10 cellular contexts compared by ENCODE assay signal in genomic region chr3:111768571-111769100, GRCh38.
DNase-seq lines count a peak whose midpoint lies in the region; ATAC-seq, FAIRE-seq and TF ChIP-seq lines count a peak whose summit lies in the region.
"Had no signal": no experiment of that assay in that cellular context is flagged by ENCODE, and none has a peak within 500 bp of the region (broad histone marks: within the 10 kb centered on the region; RNA-seq: fewer than 3 reads in every experiment).

No MANE protein-coding gene starts in this region.

- CTCF ChIA-PET in MCF 10A (lab: Yijun Ruan, JAX), result interaction anchor here (0.7 to 4.2 kb wide), 7 partner anchors 14 to 91 kb away, joined by 3 to 20 read pairs (median 4); partner anchors contain the start of gene PHLDB2
- CTCF ChIA-PET in HEK293T (lab: Yijun Ruan, JAX), result no interaction called here

- POLR2A ChIA-PET in MCF 10A (lab: Yijun Ruan, JAX), result interaction anchor here (0.8 to 4.0 kb wide), 15 partner anchors 7 to 210 kb away, joined by 3 to 28 read pairs (median 4); partner anchors contain the start of genes ABHD10 and PHLDB2
- POLR2A ChIA-PET in HEK293T (lab: Yijun Ruan, JAX), result no interaction called here

- no peaks in the 10 kb centered on the region for H3K27me3 ChIP-seq in keratinocyte (ENCODE audit: control insufficient read depth, extremely low read depth, insufficient read depth, low read length)
- H3K27me3 ChIP-seq in tibial nerve, result no peaks in the 10 kb centered on the region

- H3K27me3 Mint-ChIP-seq in MCF 10A (ENCODE audit: insufficient read depth, unreplicated experiment) (no peaks in the 10 kb centered on the region), T-helper 17 cell (no peaks in the 10 kb centered on the region)

- H4K20me1 ChIP-seq in keratinocyte (ENCODE audit: control insufficient read depth, extremely low read depth, insufficient read depth, low read length), result no peaks in the 10 kb centered on the region

- peak overlapping the region in 1 of 3 experiments; percentile 40 for H3K4me3 ChIP-seq in keratinocyte (ENCODE audit: control insufficient read depth in 2 of 3, extremely low read depth in 1 of 3, insufficient read depth in 2 of 3, low read depth in 1 of 3, low read length in 3 of 3)
- H3K4me3 ChIP-seq in tibial nerve, result no peak overlapping the region

- H3K4me2 ChIP-seq in keratinocyte (ENCODE audit: control insufficient read depth, extremely low read depth, insufficient read depth, low read depth, low read length), result peak overlapping the region; percentile 34

- no peaks in the 10 kb centered on the region for H3K36me3 ChIP-seq in keratinocyte (ENCODE audit: control insufficient read depth in 2 of 2, extremely low read depth in 1 of 2, insufficient read depth in 2 of 2, low read length in 2 of 2)
- H3K36me3 ChIP-seq in tibial nerve, result no peaks in the 10 kb centered on the region

- DNase-seq in HS-5 (ENCODE audit: low read depth), result peak; percentile 83
- peak; percentile 96 for DNase-seq in MCF 10A (ENCODE audit: unreplicated experiment)
- DNase-seq in keratinocyte (ENCODE audit: low read depth, low spot score), result no peak
- DNase-seq in tibial nerve (ENCODE audit: low spot score in 2 of 2), result peak in 1 of 2 donors; percentile 37
- no peak for DNase-seq in T-helper 17 cell
- no peak for DNase-seq in RPMI8226
- DNase-seq in HEK293T (ENCODE audit: extremely low spot score), result no peak
- DNase-seq in GDM1 (lab: John Stamatoyannopoulos, UW), result no peak
- DNase-seq: activated naive CD4-positive, alpha-beta T cell had no signal

- 17 to 22% methylated on average over 7 of the region's 7 CpGs for WGBS in tibial nerve, 2 donors

- no peak overlapping the region for H3K9ac ChIP-seq in keratinocyte (ENCODE audit: control insufficient read depth, extremely low read depth, insufficient read depth, low read length)

- no peak for TF ChIP-seq POLR2A in tibial nerve (IDR thresholded peaks at IDR 0.05)

- no peak overlapping the region for H3K4me3 Mint-ChIP-seq in MCF 10A (ENCODE audit: unreplicated experiment)
- H3K4me3 Mint-ChIP-seq in T-helper 17 cell, result no peak overlapping the region

- dilution Hi-C loops in keratinocyte (cut with MboI; ENCODE audit: extremely low pct_ligation_motif_present, low sequenced_read_pairs), result no loop called here

- peak overlapping the region; percentile 63 for H2AFZ ChIP-seq in keratinocyte (ENCODE audit: control insufficient read depth, low read length)

- H3K27ac ChIP-seq in keratinocyte (ENCODE audit: control insufficient read depth, insufficient read depth, low read length) (peak overlapping the region; percentile 45), tibial nerve (peak overlapping the region; percentile 31 to 78 (median 64))

- H3K4me1 Mint-ChIP-seq in MCF 10A (ENCODE audit: insufficient read depth, unreplicated experiment) (peaks cover 38% of the 10 kb centered on the region), T-helper 17 cell (no peaks in the 10 kb centered on the region)

- no peaks in the 10 kb centered on the region for H3K79me2 ChIP-seq in keratinocyte (ENCODE audit: control insufficient read depth, insufficient read depth, low read length)

- TF ChIP-seq CTCF in MCF 10A (IDR thresholded peaks at IDR 0.05; ENCODE audit: unreplicated experiment) (no peak), keratinocyte (optimal IDR thresholded peaks at IDR 0.05 in 1 of 3, IDR thresholded peaks at IDR 0.05 in 1 of 3, conservative IDR thresholded peaks at IDR 0.05 in 1 of 3; ENCODE audit: extremely low read depth in 1 of 3, insufficient read depth in 2 of 3, low read length in 3 of 3) (no peak), tibial nerve (IDR thresholded peaks at IDR 0.05) (no peak)

- ATAC-seq in T-helper 17 cell, result no peak
- ATAC-seq: activated CD4-positive, CD25-positive, alpha-beta regulatory T cell treated with anti-CD3 and anti-CD28 coated beads, Interleukin-2, amount 50 U/mL, for 24 hours had no signal

- no peaks in the 10 kb centered on the region for H3K36me3 Mint-ChIP-seq in MCF 10A (ENCODE audit: insufficient read depth, unreplicated experiment)
- H3K36me3 Mint-ChIP-seq in T-helper 17 cell (ENCODE audit: low read depth), result no peaks in the 10 kb centered on the region

- no peaks in the 10 kb centered on the region for H3K9me3 Mint-ChIP-seq in MCF 10A (ENCODE audit: unreplicated experiment)

- peak in 1 of 2 donors; percentile 41 for TF ChIP-seq EP300 in tibial nerve (IDR thresholded peaks at IDR 0.05)

- BruUV-seq in MCF 10A (replicated peaks; lab: Mats Ljungman, UMichigan), result no TSS peak

- H3K4me1 ChIP-seq in keratinocyte (ENCODE audit: control insufficient read depth, extremely low read depth, insufficient read depth, low read length) (peaks cover 29% of the 10 kb centered on the region), tibial nerve (peaks cover 0 to 51% (median 28%) of the 10 kb centered on the region in 4 donors)

- no peaks in the 10 kb centered on the region for H3K9me3 ChIP-seq in keratinocyte (ENCODE audit: control insufficient read depth, low read depth, low read length)
- no peaks in the 10 kb centered on the region for H3K9me3 ChIP-seq in tibial nerve
- no peaks in the 10 kb centered on the region for H3K9me3 ChIP-seq in T-helper 17 cell (ENCODE audit: control insufficient read depth, low read length, poor library complexity, severe bottlenecking)

- H3K27ac Mint-ChIP-seq in MCF 10A (ENCODE audit: low read depth, unreplicated experiment), result peak overlapping the region; percentile 82
- no peak overlapping the region for H3K27ac Mint-ChIP-seq in T-helper 17 cell

- intact Hi-C loops in MCF 10A (cut with micrococcal nuclease), result loop anchor here (5.0 kb wide), 1 partner anchor 46 kb away; no protein-coding TSS in a partner anchor

- no peaks in the 10 kb centered on the region for H3K9me1 ChIP-seq in keratinocyte (ENCODE audit: control insufficient read depth, extremely low read depth, insufficient read depth, low read length)

- peak; percentile 99 for FAIRE-seq in keratinocyte (lab: Jason Lieb, UNC)

TF ChIP-seq in HEK293T, 16 proteins besides CTCF, POLR2A, EP300 and RAD21:
- TF ChIP-seq FOXA1 (IDR thresholded peaks at IDR 0.05) (no peak), LEF1 (IDR thresholded peaks at IDR 0.05; ENCODE audit: borderline replicate concordance) (no peak), SUZ12 (IDR thresholded peaks at IDR 0.05) (no peak), CTBP1 (IDR thresholded peaks at IDR 0.05; ENCODE audit: borderline replicate concordance) (no peak), PKNOX1 (IDR thresholded peaks at IDR 0.05) (no peak), SP1 (IDR thresholded peaks at IDR 0.05) (no peak), FOXK2 (IDR thresholded peaks at IDR 0.05) (no peak), L3MBTL2 (conservative IDR thresholded peaks at IDR 0.05) (no peak), NFRKB (IDR thresholded peaks at IDR 0.05) (no peak), BHLHE40 (IDR thresholded peaks at IDR 0.05; ENCODE audit: borderline replicate concordance) (no peak), HDGF (IDR thresholded peaks at IDR 0.05; ENCODE audit: borderline replicate concordance) (no peak), ZNF384 (IDR thresholded peaks at IDR 0.05) (no peak)

Comparison
In these comparisons a context has a peak if more than half of its experiments do, and no peak if none do; other contexts are left out.
1. DNase-seq: peak in HS-5 (single experiment) and MCF 10A (single experiment); none in keratinocyte (single experiment), T-helper 17 cell (0 of 3), RPMI8226 (single experiment), HEK293T (single experiment) and GDM1 (single experiment).